In the genomic region with DNA sequence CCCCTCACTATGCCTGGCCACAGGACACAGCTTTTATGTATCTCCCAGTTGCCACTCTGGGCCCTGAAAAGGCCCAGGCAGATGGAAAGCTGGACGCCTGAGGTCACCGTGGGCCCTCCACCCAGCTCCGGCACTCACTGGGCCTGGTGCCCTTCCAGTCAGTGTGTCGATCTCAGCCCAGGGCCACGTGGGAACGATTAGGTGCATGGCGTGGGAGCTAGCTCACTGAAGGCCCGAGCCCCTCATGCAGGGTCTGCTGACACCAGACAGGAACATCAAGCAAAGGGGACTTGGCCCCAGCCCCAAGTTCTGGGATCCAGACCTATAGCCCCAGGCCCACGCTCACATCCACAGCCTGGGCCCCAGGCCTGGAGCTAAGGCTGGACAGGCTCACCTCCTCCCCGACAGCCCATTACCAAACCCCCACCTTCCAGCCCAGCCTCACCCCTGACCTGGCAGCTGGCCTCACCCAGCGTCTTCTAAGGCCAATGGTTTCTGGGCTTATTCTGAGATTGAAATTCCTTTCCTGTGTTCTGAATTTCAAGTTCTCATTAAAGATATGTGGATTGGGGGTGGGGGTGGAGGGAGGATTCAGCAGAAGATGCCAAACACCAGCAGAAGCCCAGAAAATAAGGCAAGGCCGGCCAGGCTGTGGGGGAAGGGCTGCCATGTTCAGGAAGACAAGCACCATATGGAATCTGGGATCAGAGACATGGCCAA, we compare ENCODE assay signal across 15 cellular contexts.
A peak's percentile ranks its signal among the peaks of the same experiment; 100 is the strongest.
DNase-seq lines count a peak whose midpoint lies in the region; ATAC-seq, FAIRE-seq and TF ChIP-seq lines count a peak whose summit lies in the region.
"Had no signal": no experiment of that assay in that cellular context is flagged by ENCODE, and none has a peak within 500 bp of the region (broad histone marks: within the 10 kb centered on the region; RNA-seq: fewer than 3 reads in every experiment).

No MANE protein-coding gene starts in this region.

- H3K27ac Mint-ChIP-seq in activated T-helper 2 cell treated with anti-CD3 and anti-CD28 coated beads, Interferon-gamma antibody, Interleukin-2, Interleukin-4, amounts not matched to agents 10 μg/mL and 5 μg/mL and 100 μg/mL, durations not matched to agents 14 hours and 24 hours and 36 hours, result no peak overlapping the region
- H3K27ac Mint-ChIP-seq: CD4-positive, alpha-beta memory T cell; stimulated activated memory B cell treated with anti-CD40 and anti-IgM and Interleukin-4, amounts not matched to agents 10 μg/mL and 1 μg/mL and 100 μg/mL, for 72 hours had no signal

- no peak overlapping the region for H3K4me3 Mint-ChIP-seq in activated T-helper 2 cell treated with anti-CD3 and anti-CD28 coated beads, Interferon-gamma antibody, Interleukin-2, Interleukin-4, amounts not matched to agents 10 μg/mL and 5 μg/mL and 100 μg/mL, durations not matched to agents 14 hours and 24 hours and 36 hours (ENCODE audit: low read depth)
- H3K4me3 Mint-ChIP-seq: CD4-positive, alpha-beta memory T cell; central memory CD8-positive, alpha-beta T cell; stimulated activated memory B cell treated with anti-CD40 and anti-IgM and Interleukin-4, amounts not matched to agents 10 μg/mL and 1 μg/mL and 100 μg/mL, for 72 hours had no signal

- DNase-seq in BE2C (peak; percentile 7), ascending aorta (ENCODE audit: low spot score in 2 of 2) (peak in 1 of 2 donors; percentile 69), left ventricle myocardium superior (peak; percentile 53), sciatic nerve (ENCODE audit: low spot score) (peak; percentile 61), GM19240 (ENCODE audit: insufficient read length, low spot score) (no peak), GM12891 (ENCODE audit: insufficient read length, low spot score) (no peak)
- DNase-seq in activated T-helper 2 cell treated with anti-CD3 and anti-CD28 coated beads, Interferon-gamma antibody, Interleukin-2, Interleukin-4, amounts not matched to agents 10 μg/mL and 5 μg/mL and 100 μg/mL, durations not matched to agents 14 hours and 24 hours and 36 hours (ENCODE audit: low spot score), result no peak
- DNase-seq: activated CD4-positive, CD25-positive, alpha-beta regulatory T cell; CD4-positive, alpha-beta memory T cell; NCI-H2171 treated with DMSO at 0.1 percent for 48 hours had no signal

- no peak for TF ChIP-seq POLR2A in GM12891 (IDR thresholded peaks at IDR 0.05; ENCODE audit: low read depth, low read length)

- H3K27ac ChIP-seq in ascending aorta, result peak overlapping the region; percentile 64 to 70
- H3K27ac ChIP-seq: RWPE1 had no signal

- H3K27me3 ChIP-seq in BE2C (no peaks in the 10 kb centered on the region), ascending aorta (no peaks in the 10 kb centered on the region)

- no peak for TF ChIP-seq CTCF in BE2C (IDR thresholded peaks at IDR 0.05; ENCODE audit: low read depth, low read length)
- TF ChIP-seq CTCF in ascending aorta (IDR thresholded peaks at IDR 0.05), result no peak

- no peak for ATAC-seq in left ventricle myocardium superior
- ATAC-seq in sciatic nerve, result peak; percentile 8
- ATAC-seq in GM18867 (IDR thresholded peaks at IDR 0.05; ENCODE audit: unreplicated experiment), result no peak
- ATAC-seq: mucosa of descending colon; stimulated activated memory B cell treated with anti-CD40 and anti-IgM and Interleukin-4, amounts not matched to agents 10 μg/mL and 1 μg/mL and 100 μg/mL, for 72 hours had no signal

- H3K4me1 ChIP-seq in BE2C (no peaks in the 10 kb centered on the region), ascending aorta (peaks cover 17 to 40% of the 10 kb centered on the region in 2 donors)

- intact Hi-C loops in ascending aorta (cut with DNase I) (no loop called here), left ventricle myocardium superior (cut with micrococcal nuclease) (no loop called here), sciatic nerve (cut with DNase I) (no loop called here)
- intact Hi-C loops in activated T-helper 2 cell treated with anti-CD3 and anti-CD28 coated beads, Interferon-gamma antibody, Interleukin-2, Interleukin-4, amounts not matched to agents 10 μg/mL and 5 μg/mL and 100 μg/mL, durations not matched to agents 14 hours and 24 hours and 36 hours (cut with micrococcal nuclease), result no loop called here

- no peaks in the 10 kb centered on the region for H3K4me1 Mint-ChIP-seq in activated T-helper 2 cell treated with anti-CD3 and anti-CD28 coated beads, Interferon-gamma antibody, Interleukin-2, Interleukin-4, amounts not matched to agents 10 μg/mL and 5 μg/mL and 100 μg/mL, durations not matched to agents 14 hours and 24 hours and 36 hours (ENCODE audit: low read depth)
- H3K4me1 Mint-ChIP-seq: CD4-positive, alpha-beta memory T cell; central memory CD8-positive, alpha-beta T cell; stimulated activated memory B cell treated with anti-CD40 and anti-IgM and Interleukin-4, amounts not matched to agents 10 μg/mL and 1 μg/mL and 100 μg/mL, for 72 hours had no signal

- no peaks in the 10 kb centered on the region for H3K9me3 ChIP-seq in BE2C
- no peaks in the 10 kb centered on the region for H3K9me3 ChIP-seq in ascending aorta
- H3K9me3 ChIP-seq: mucosa of descending colon had no signal

- H3K4me3 ChIP-seq in BE2C (ENCODE audit: low read depth, low read length) (no peak overlapping the region), ascending aorta (no peak overlapping the region)
- H3K4me3 ChIP-seq: mucosa of descending colon had no signal

- H3K27me3 Mint-ChIP-seq in activated T-helper 2 cell treated with anti-CD3 and anti-CD28 coated beads, Interferon-gamma antibody, Interleukin-2, Interleukin-4, amounts not matched to agents 10 μg/mL and 5 μg/mL and 100 μg/mL, durations not matched to agents 14 hours and 24 hours and 36 hours (ENCODE audit: low read depth), result no peaks in the 10 kb centered on the region

- H3K36me3 ChIP-seq in BE2C, result no peaks in the 10 kb centered on the region
- H3K36me3 ChIP-seq in ascending aorta, result no peaks in the 10 kb centered on the region

- no peaks in the 10 kb centered on the region for H3K9me3 Mint-ChIP-seq in activated T-helper 2 cell treated with anti-CD3 and anti-CD28 coated beads, Interferon-gamma antibody, Interleukin-2, Interleukin-4, amounts not matched to agents 10 μg/mL and 5 μg/mL and 100 μg/mL, durations not matched to agents 14 hours and 24 hours and 36 hours
- H3K9me3 Mint-ChIP-seq: CD4-positive, alpha-beta memory T cell; central memory CD8-positive, alpha-beta T cell; stimulated activated memory B cell treated with anti-CD40 and anti-IgM and Interleukin-4, amounts not matched to agents 10 μg/mL and 1 μg/mL and 100 μg/mL, for 72 hours had no signal

- FAIRE-seq in GM12891 (lab: Jason Lieb, UNC), result no peak

- H3K36me3 Mint-ChIP-seq in activated T-helper 2 cell treated with anti-CD3 and anti-CD28 coated beads, Interferon-gamma antibody, Interleukin-2, Interleukin-4, amounts not matched to agents 10 μg/mL and 5 μg/mL and 100 μg/mL, durations not matched to agents 14 hours and 24 hours and 36 hours (ENCODE audit: low read depth), result no peaks in the 10 kb centered on the region
- H3K36me3 Mint-ChIP-seq: CD4-positive, alpha-beta memory T cell; stimulated activated memory B cell treated with anti-CD40 and anti-IgM and Interleukin-4, amounts not matched to agents 10 μg/mL and 1 μg/mL and 100 μg/mL, for 72 hours had no signal

TF ChIP-seq in GM12891, 5 proteins besides CTCF, POLR2A, EP300 and RAD21:
- TF ChIP-seq SPI1 (IDR thresholded peaks at IDR 0.05; ENCODE audit: low read depth, low read length), result no peak
- no peak for TF ChIP-seq POLR2AphosphoS5 (IDR thresholded peaks at IDR 0.05; ENCODE audit: low read depth, low read length)
- TF ChIP-seq TAF1 (IDR thresholded peaks at IDR 0.05; ENCODE audit: low read depth, low read length), result no peak
- TF ChIP-seq POU2F2 (IDR thresholded peaks at IDR 0.05; ENCODE audit: low read depth, low read length), result no peak
- TF ChIP-seq PAX5 (IDR thresholded peaks at IDR 0.05; ENCODE audit: insufficient read depth, low read length, severe bottlenecking), result no peak
TF ChIP-seq in GM12891: peak in this region for 0.

Comparison
In these comparisons a context has a peak if more than half of its experiments do, and no peak if none do; other contexts are left out.
1. DNase-seq: peak in BE2C (single experiment), left ventricle myocardium superior (single experiment) and sciatic nerve (single experiment); none in GM19240 (single experiment), GM12891 (single experiment) and activated T-helper 2 cell treated with anti-CD3 and anti-CD28 coated beads, Interferon-gamma antibody, Interleukin-2, Interleukin-4, amounts not matched to agents 10 μg/mL and 5 μg/mL and 100 μg/mL, durations not matched to agents 14 hours and 24 hours and 36 hours (single experiment).